Comparison of ENCODE assay signal across 30 cellular contexts in the genomic region with DNA sequence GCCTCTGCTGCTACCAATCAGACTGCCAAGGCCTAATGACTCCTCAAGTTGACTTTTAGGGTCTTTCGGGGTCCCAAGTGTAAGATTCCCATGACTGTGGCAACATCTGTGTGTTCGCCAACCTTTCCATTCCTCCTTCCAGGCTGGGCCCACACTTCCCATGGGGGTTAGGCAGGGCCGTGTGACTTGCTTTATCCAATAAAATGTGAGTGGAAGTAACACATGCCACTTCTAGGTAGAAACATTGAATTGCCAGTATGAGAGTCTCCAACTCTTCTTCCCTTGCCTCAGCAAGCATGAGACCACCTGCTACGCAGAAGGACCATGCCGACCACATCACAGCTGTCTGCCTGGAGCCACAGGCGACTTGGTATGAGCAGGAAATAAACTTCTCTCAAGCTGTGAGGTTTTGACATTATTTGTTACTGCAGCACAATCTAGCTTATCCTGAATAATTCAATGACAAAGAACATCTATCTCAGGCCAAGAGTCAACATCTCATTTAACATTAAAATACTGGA.
DNase-seq lines count a peak whose midpoint lies in the region; ATAC-seq, FAIRE-seq and TF ChIP-seq lines count a peak whose summit lies in the region.
"Had no signal": no experiment of that assay in that cellular context is flagged by ENCODE, and none has a peak within 500 bp of the region (broad histone marks: within the 10 kb centered on the region; RNA-seq: fewer than 3 reads in every experiment).

No MANE protein-coding gene starts in this region.

- POLR2A ChIA-PET in K562 (lab: Yijun Ruan, JAX): interaction anchor here (0.7 kb wide), 1 partner anchor 178 kb away, joined by 3 read pairs; no protein-coding TSS in a partner anchor

- no peaks in the 10 kb centered on the region for H3K9me1 ChIP-seq in K562 (ENCODE audit: control insufficient read depth, insufficient read depth, low read length)

- H3K9me3 ChIP-seq in K562 (replicated peaks; ENCODE audit: control insufficient read depth, insufficient read depth, low read depth, low read length): no peaks in the 10 kb centered on the region
- peaks cover 1% of the 10 kb centered on the region for H3K9me3 ChIP-seq in thymus (ENCODE audit: control insufficient read depth)
- H3K9me3 ChIP-seq: SJCRH30 had no signal

- no peak for TF ChIP-seq POLR2A in K562 (conservative IDR thresholded peaks at IDR 0.05)

- no peak for FAIRE-seq in K562 (lab: Jason Lieb, UNC)
- FAIRE-seq: GM18507, H1 had no signal

- in situ Hi-C loops in K562 (cut with MboI): no loop called here

- CTCF ChIA-PET in K562 (lab: Yijun Ruan, JAX; ENCODE audit: low intra/inter-chr PET ratio): no interaction called here

- H3K36me3 ChIP-seq in K562 (ENCODE audit: control insufficient read depth, insufficient read depth, low read length) (no peaks in the 10 kb centered on the region), thymus (ENCODE audit: control insufficient read depth, insufficient read depth) (no peaks in the 10 kb centered on the region)
- H3K36me3 ChIP-seq: BE2C, SJCRH30 had no signal

- H3K27me3 ChIP-seq in K562 (ENCODE audit: control insufficient read depth in 2 of 2, insufficient read depth in 2 of 2, low read length in 2 of 2): no peaks in the 10 kb centered on the region
- H3K27me3 ChIP-seq in thymus (ENCODE audit: control insufficient read depth, insufficient read depth): no peaks in the 10 kb centered on the region
- H3K27me3 ChIP-seq: BE2C, SJCRH30 had no signal

- no peaks in the 10 kb centered on the region for H4K20me1 ChIP-seq in K562 (replicated peaks; ENCODE audit: control insufficient read depth, insufficient read depth, low read length)

- BruUV-seq in K562 (replicated peaks; lab: Mats Ljungman, UMichigan): no TSS peak

- 0 out of 2 replicates have a peak overlapping the region, but pooled peaks have one; percentile 25 for H2AFZ ChIP-seq in K562 (ENCODE audit: low read depth, low read length)

- H3K9ac ChIP-seq in K562 (ENCODE audit: insufficient read depth in 1 of 2, low read depth in 2 of 2, low read length in 2 of 2): no peak overlapping the region

- no peak overlapping the region for H3K4me2 ChIP-seq in K562 (ENCODE audit: insufficient read depth, low read length)

- H3K4me3 ChIP-seq in K562: no peak overlapping the region
- H3K4me3 ChIP-seq in thymus (ENCODE audit: low read length): no peak overlapping the region
- H3K4me3 ChIP-seq: SJCRH30 had no signal

- WGBS in K562 (ENCODE audit: insufficient coverage, low coverage, missing lambda C conversion rate): 46% methylated on average over 6 of the region's 6 CpGs
- 52% methylated on average over 6 of the region's 6 CpGs for WGBS in thymus

- DNase-seq in NCI-H2171 treated with DMSO at 0.1 percent for 48 hours (lab: John Stamatoyannopoulos, UW): peak; percentile 8
- no peak for DNase-seq in NCI-H2171 (lab: John Stamatoyannopoulos, UW)
- DNase-seq in K562 (ENCODE audit: extremely low read depth in 1 of 4, low spot score in 3 of 4): no peak
- peak; percentile 47 for DNase-seq in myocyte (ENCODE audit: low read depth)
- no peak for DNase-seq in GM03348 (ENCODE audit: low spot score)
- DNase-seq: BE2C; CD4-positive, CD25-positive, alpha-beta regulatory T cell; DMS153; HCEC 1CT; KBM-7; MV-4-11; NCI-H1105; NCI-H1436 treated with DMSO at 0.1 percent for 48 hours; NCI-H1930; NCI-H2107; NCI-H446 treated with DMSO at 0.1 percent for 48 hours; NCI-H526; NCI-H82; NK-92 treated with Interleukin-12 subunit alpha and Interleukin-12 subunit beta, amount 100 ng/mL, for 24 hours; PC-3; SJCRH30 had no signal

- TF ChIP-seq EP300 in K562 (IDR thresholded peaks at IDR 0.05; ENCODE audit: low read length): no peak

- ATAC-seq in K562 (no peak), GM18867 (IDR thresholded peaks at IDR 0.05; ENCODE audit: unreplicated experiment) (no peak), HG03342 (IDR thresholded peaks at IDR 0.05; ENCODE audit: unreplicated experiment) (no peak)
- ATAC-seq: PC-3, Right ventricle myocardium inferior, SK-N-SH treated with all-trans-retinoic acid at 6 μM for 48 hours had no signal

- intact Hi-C loops in K562 (cut with micrococcal nuclease): no loop called here

- no peak for TF ChIP-seq CTCF in K562 (IDR thresholded peaks at IDR 0.05 in 2 of 3, conservative IDR thresholded peaks at IDR 0.05 in 1 of 3; ENCODE audit: insufficient read depth in 2 of 3, low read depth in 1 of 3, low read length in 3 of 3)

- no peaks in the 10 kb centered on the region for H3K79me2 ChIP-seq in K562 (ENCODE audit: control insufficient read depth, insufficient read depth, low read length)

- no peak overlapping the region for H3K27ac ChIP-seq in K562 (ENCODE audit: extremely low read depth, low read depth, low read length)
- peak overlapping the region; percentile 8 for H3K27ac ChIP-seq in thymus (ENCODE audit: low read depth)
- H3K27ac ChIP-seq: 22Rv1, HL-60, SJCRH30 had no signal

- TF ChIP-seq RAD21 in K562 (CRISPR knock-in tag; conservative IDR thresholded peaks at IDR 0.05 in 1 of 2, IDR thresholded peaks at IDR 0.05 in 1 of 2): no peak

- H3K4me1 ChIP-seq in K562 (replicated peaks in 1 of 2; ENCODE audit: control insufficient read depth in 2 of 2, insufficient read depth in 2 of 2, low read length in 2 of 2): no peaks in the 10 kb centered on the region
- peaks cover 7% of the 10 kb centered on the region for H3K4me1 ChIP-seq in thymus (ENCODE audit: control insufficient read depth, insufficient read depth, low read length)
- H3K4me1 ChIP-seq: BE2C, SJCRH30 had no signal

TF ChIP-seq in K562, 482 proteins besides CTCF, POLR2A, EP300 and RAD21:
- TF ChIP-seq ZNF12 (CRISPR knock-in tag; IDR thresholded peaks at IDR 0.05): 0 out of 2 replicates have a peak, but pooled peaks have one; percentile 31
- TF ChIP-seq, protein P1, sequence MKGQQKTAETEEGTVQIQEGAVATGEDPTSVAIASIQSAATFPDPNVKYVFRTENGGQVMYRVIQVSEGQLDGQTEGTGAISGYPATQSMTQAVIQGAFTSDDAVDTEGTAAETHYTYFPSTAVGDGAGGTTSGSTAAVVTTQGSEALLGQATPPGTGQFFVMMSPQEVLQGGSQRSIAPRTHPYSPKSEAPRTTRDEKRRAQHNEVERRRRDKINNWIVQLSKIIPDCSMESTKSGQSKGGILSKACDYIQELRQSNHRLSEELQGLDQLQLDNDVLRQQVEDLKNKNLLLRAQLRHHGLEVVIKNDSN (CRISPR knock-in tag; IDR thresholded peaks at IDR 0.05): peak; percentile 52
- peak; percentile 25 for TF ChIP-seq NFYB (IDR thresholded peaks at IDR 0.05; ENCODE audit: extremely low read depth, insufficient read length)
- TF ChIP-seq, protein P2, sequence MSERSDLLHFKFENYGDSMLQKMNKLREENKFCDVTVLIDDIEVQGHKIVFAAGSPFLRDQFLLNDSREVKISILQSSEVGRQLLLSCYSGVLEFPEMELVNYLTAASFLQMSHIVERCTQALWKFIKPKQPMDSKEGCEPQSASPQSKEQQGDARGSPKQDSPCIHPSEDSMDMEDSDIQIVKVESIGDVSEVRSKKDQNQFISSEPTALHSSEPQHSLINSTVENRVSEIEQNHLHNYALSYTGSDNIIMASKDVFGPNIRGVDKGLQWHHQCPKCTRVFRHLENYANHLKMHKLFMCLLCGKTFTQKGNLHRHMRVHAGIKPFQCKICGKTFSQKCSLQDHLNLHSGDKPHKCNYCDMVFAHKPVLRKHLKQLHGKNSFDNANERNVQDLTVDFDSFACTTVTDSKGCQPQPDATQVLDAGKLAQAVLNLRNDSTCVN (CRISPR knock-in tag; IDR thresholded peaks at IDR 0.05): no peak

Comparison
In these comparisons a context has a peak if more than half of its experiments do, and no peak if none do; other contexts are left out.
1. DNase-seq: peak in NCI-H2171 treated with DMSO at 0.1 percent for 48 hours (single experiment) and myocyte (single experiment); none in NCI-H2171 (single experiment), K562 (0 of 4) and GM03348 (single experiment).